10 cellular contexts compared by ENCODE assay signal in genomic region chr9:114370985-114371335, GRCh38. TPM values are rescaled to one million over a fixed set of nuclear protein-coding genes. Genes with fewer than 3 reads are reported as not detected.
DNase-seq lines count a peak whose midpoint lies in the region; ATAC-seq and TF ChIP-seq lines count a peak whose summit lies in the region.
"Had no signal": no experiment of that assay in that cellular context is flagged by ENCODE, and none has a peak within 500 bp of the region (broad histone marks: within the 10 kb centered on the region; RNA-seq: fewer than 3 reads in every experiment).

No MANE protein-coding gene starts in this region.

- H3K4me1 Mint-ChIP-seq in WTC11 = peaks cover 68% of the 10 kb centered on the region

- POLR2A ChIA-PET in WTC11 (lab: Charles Lee) = interaction anchor here (1.1 to 2.7 kb wide), 2 partner anchors 19 to 26 kb away, joined by 3 to 13 read pairs; no protein-coding TSS in a partner anchor

- H3K27ac Mint-ChIP-seq in WTC11 = peak overlapping the region; percentile 81

- H3K4me3 Mint-ChIP-seq in WTC11 = 0 out of 2 replicates have a peak overlapping the region, but pooled peaks have one; percentile 18

- H3K9ac ChIP-seq in HUES64 (ENCODE audit: low read depth, low read length) = no peak overlapping the region

- no peaks in the 10 kb centered on the region for H3K9me3 ChIP-seq in HUES64 (ENCODE audit: insufficient read depth, low read depth, low read length)
- no peaks in the 10 kb centered on the region for H3K9me3 ChIP-seq in spleen

- TF ChIP-seq POLR2A in spleen (IDR thresholded peaks at IDR 0.05) = no peak

- H3K36me3 ChIP-seq in HUES64 (ENCODE audit: insufficient read depth, low read length) = peaks cover 18% of the 10 kb centered on the region
- H3K36me3 ChIP-seq in spleen = peaks cover 0 to 100% (median 39%) of the 10 kb centered on the region in 6 donors

- H3K27ac ChIP-seq in HUES64 (ENCODE audit: low read depth, low read length) = peak overlapping the region; percentile 93
- peak overlapping the region; percentile 76 to 99 (median 94) for H3K27ac ChIP-seq in spleen

- CTCF ChIA-PET in WTC11 (lab: Charles Lee) = interaction anchor here (1.0 to 2.4 kb wide), 5 partner anchors 11 to 133 kb away, joined by 3 to 8 read pairs (median 5); no protein-coding TSS in a partner anchor

- no peaks in the 10 kb centered on the region for H3K9me3 Mint-ChIP-seq in WTC11

- DNase-seq in WTC11 (ENCODE audit: low spot score) = no peak
- peak; percentile 75 to 98 (median 92) for DNase-seq in head of caudate nucleus
- peak; percentile 83 for DNase-seq in spleen
- DNase-seq in AG20443 (ENCODE audit: low spot score) = no peak
- DNase-seq in DMS79 (lab: John Stamatoyannopoulos, UW) = no peak
- no peak for DNase-seq in activated CD4-positive, CD25-positive, alpha-beta regulatory T cell (lab: John Stamatoyannopoulos, UW)
- no peak for DNase-seq in NCI-H2081 treated with DMSO at 0.1 percent for 48 hours (lab: John Stamatoyannopoulos, UW)

- TF ChIP-seq CTCF in WTC11 (IDR thresholded peaks at IDR 0.05) = no peak
- no peak for TF ChIP-seq CTCF in spleen (IDR thresholded peaks at IDR 0.05 in 8 of 11, conservative IDR thresholded peaks at IDR 0.05 in 3 of 11)

- 0 out of 2 replicates have a peak overlapping the region, but pooled peaks have one; percentile 15 for H3K4me3 ChIP-seq in HUES64 (ENCODE audit: low read length)
- peak overlapping the region in 2 of 8 donors; percentile 23 to 64 for H3K4me3 ChIP-seq in spleen

- WGBS in HUES64 = 63% methylated on average over 4 of the region's 4 CpGs
- 63 to 73% (median 69%) methylated on average over 2 to 4 of the region's 4 CpGs for WGBS in spleen, 5 donors

- H3K4me1 ChIP-seq in HUES64 (ENCODE audit: insufficient read depth, low read length) = peaks cover 40% of the 10 kb centered on the region
- peaks cover 74 to 100% (median 97%) of the 10 kb centered on the region in 6 donors for H3K4me1 ChIP-seq in spleen

- 0 out of 2 replicates have a peak, but pooled peaks cover 4% of the 10 kb centered on the region for H3K36me3 Mint-ChIP-seq in WTC11

- H3K27me3 ChIP-seq in HUES64 (ENCODE audit: insufficient read depth, low read length) = no peaks in the 10 kb centered on the region
- no peaks in the 10 kb centered on the region for H3K27me3 ChIP-seq in spleen (replicated peaks in 1 of 7)

- ATAC-seq in WTC11 = peak; percentile 7

- no peaks in the 10 kb centered on the region for H3K27me3 Mint-ChIP-seq in WTC11 (ENCODE audit: low read depth)

- intact Hi-C loops in head of caudate nucleus (cut with DNase I) = no loop called here
- intact Hi-C loops in spleen (cut with DNase I; ENCODE audit: low total_unique reads) = no loop called here

TF ChIP-seq in WTC11, 78 proteins besides CTCF, POLR2A, EP300 and RAD21:
- no peak for TF ChIP-seq FOXK1 (CRISPR knock-in tag; IDR thresholded peaks at IDR 0.05)
- no peak for TF ChIP-seq PRRX2 (CRISPR knock-in tag; IDR thresholded peaks at IDR 0.05)

RNA-seq across cellular contexts. Expression of gene AKNA, which starts 16.8 kb away (rescaled TPM):
- 17.8 TPM for polyA plus RNA-seq in HUES64 (2013, experiment 1 of 2)
- polyA plus RNA-seq in HUES64 (2013, experiment 2 of 2) = 18.9 TPM
- total RNA-seq in WTC11 (2021) (26.0 to 29.3 TPM (median 27.5 TPM) in 3 replicates), spleen (100 to 1,000 TPM; 198 to 324 (median 238) TPM)
- 100 to 1,000 TPM in 2 of 3 donors, 10 to 100 TPM in 1; 92.9 to 129 (median 124) TPM for polyA plus RNA-seq in spleen

RNA-seq across cellular contexts. Expression of gene ORM2, which starts 41.3 kb away (rescaled TPM):
- polyA plus RNA-seq in HUES64 (2013, experiment 1 of 2) = 1.3 TPM
- polyA plus RNA-seq in HUES64 (2013, experiment 2 of 2) = 0.82 TPM
- 0.73 to 1.6 TPM (median 1.0 TPM) in 3 replicates for total RNA-seq in WTC11 (2021)
- total RNA-seq in spleen = under 1 TPM in 2 of 7 donors, not detected in 5; 0.57 to 0.93 TPM
- under 1 TPM in 2 of 3 donors, not detected in 1; 0.13 to 0.18 TPM for polyA plus RNA-seq in spleen
- total RNA-seq: endothelial cell of umbilical vein, G401 had no signal
- polyA plus RNA-seq: endothelial cell of umbilical vein had no signal

RNA-seq across cellular contexts. Expression of gene ORM1, which starts 48.1 kb away (rescaled TPM):
- not detected for polyA plus RNA-seq in HUES64 (2013, experiment 1 of 2)
- polyA plus RNA-seq in HUES64 (2013, experiment 2 of 2) = not detected
- total RNA-seq in WTC11 (2021) (3.9 to 7.2 TPM (median 5.4 TPM) in 3 replicates), spleen (10 to 100 TPM in 2 of 7 donors, 1 to 10 TPM in 4, under 1 TPM in 1; 0.95 to 13.6 (median 6.2) TPM)
- polyA plus RNA-seq in spleen = 1 to 10 TPM in 2 of 3 donors, under 1 TPM in 1; 0.99 to 2.0 (median 1.7) TPM
- total RNA-seq: endothelial cell of umbilical vein, G401 had no signal
- polyA plus RNA-seq: endothelial cell of umbilical vein had no signal

Comparison
In these comparisons a context has a peak if more than half of its experiments do, and no peak if none do; other contexts are left out.
1. DNase-seq: peak in head of caudate nucleus (42 of 42) and spleen (single experiment); none in WTC11 (single experiment), AG20443 (single experiment), DMS79 (single experiment), activated CD4-positive, CD25-positive, alpha-beta regulatory T cell (0 of 4) and NCI-H2081 treated with DMSO at 0.1 percent for 48 hours (single experiment).